Comparison of ENCODE assay signal across 1 cellular context in the genomic region with DNA sequence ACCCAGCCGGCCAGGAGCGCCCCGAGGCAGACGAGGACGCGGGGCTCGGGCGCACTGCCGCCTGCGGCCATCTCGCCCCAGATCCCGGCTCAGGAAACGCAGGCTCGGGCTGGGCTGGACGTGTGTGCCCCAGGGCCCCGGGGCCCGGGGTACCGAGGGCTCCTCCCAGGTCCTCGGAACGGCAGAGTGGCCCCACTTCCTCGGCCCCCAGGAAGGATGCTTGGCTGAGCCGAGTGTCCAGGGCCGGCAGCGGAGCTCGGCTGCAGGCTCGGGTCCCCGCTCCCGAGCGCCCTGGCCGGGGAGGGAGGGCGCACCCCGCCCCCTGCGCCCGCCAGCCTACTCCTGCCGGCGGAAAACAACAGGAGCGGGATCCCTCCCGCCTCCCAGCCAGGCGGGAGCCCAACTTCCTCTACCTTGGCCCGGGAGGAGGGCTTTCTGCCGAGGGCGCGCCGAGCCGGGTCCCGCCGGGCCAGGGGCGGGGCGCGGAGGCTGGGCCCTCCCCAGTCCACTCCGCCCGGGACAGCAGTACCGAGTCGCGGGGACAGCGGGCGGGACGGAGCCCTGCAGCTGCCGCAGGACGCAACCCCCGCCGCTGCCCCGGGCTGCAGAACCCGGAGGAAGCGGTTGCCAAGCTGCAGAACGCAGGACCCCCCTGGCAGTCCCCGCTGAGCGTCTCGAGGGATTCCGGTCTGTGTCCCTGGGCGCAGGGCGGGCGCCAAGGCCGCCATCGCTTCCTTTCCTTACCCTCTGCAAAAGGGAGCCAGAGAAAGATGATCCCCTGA.
TF ChIP-seq lines count a peak whose summit lies in the region.

VSIG10 (minus strand) TSS at position 411 of the 782 bp plus-strand sequence; CDS start at position 71, 340 bp downstream.

TF ChIP-seq in HEK293, 187 proteins besides CTCF, POLR2A, EP300 and RAD21 (continued from another document):
- TF ChIP-seq ZNF24 (tag by site-specific recombination; IDR thresholded peaks at IDR 0.05) (no peak), ZBTB1 (tag by site-specific recombination; IDR thresholded peaks at IDR 0.05) (no peak), ZNF114 (tag by site-specific recombination; IDR thresholded peaks at IDR 0.05) (no peak), ATF2 (tag by site-specific recombination; IDR thresholded peaks at IDR 0.05; ENCODE audit: low read depth) (no peak), ZNF302 (tag by site-specific recombination; IDR thresholded peaks at IDR 0.05; ENCODE audit: low read depth) (no peak), ZNF433 (tag by site-specific recombination; IDR thresholded peaks at IDR 0.05; ENCODE audit: low read depth) (no peak), GLIS2 (tag by site-specific recombination; IDR thresholded peaks at IDR 0.05) (peak; percentile 78), GLI4 (tag by site-specific recombination; IDR thresholded peaks at IDR 0.05) (no peak), ZNF223 (tag by site-specific recombination; IDR thresholded peaks at IDR 0.05) (no peak), ZFHX2 (tag by site-specific recombination; conservative IDR thresholded peaks at IDR 0.05) (peak; percentile 23; the same call in 1 of the 2 replicates), PRDM4 (tag by site-specific recombination; IDR thresholded peaks at IDR 0.05) (no peak; the same call in 1 of the 2 replicates), ZNF280C (tag by site-specific recombination; IDR thresholded peaks at IDR 0.05) (no peak), ZNF37A (tag by site-specific recombination; IDR thresholded peaks at IDR 0.05) (no peak), ZNF311 (tag by site-specific recombination; IDR thresholded peaks at IDR 0.05; ENCODE audit: borderline replicate concordance) (no peak), ZNF658 (tag by site-specific recombination; IDR thresholded peaks at IDR 0.05) (no peak), ZNF211 (tag by site-specific recombination; IDR thresholded peaks at IDR 0.05; ENCODE audit: low read depth) (no peak), ZNF621 (tag by site-specific recombination; IDR thresholded peaks at IDR 0.05) (no peak), OVOL3 (tag by site-specific recombination; IDR thresholded peaks at IDR 0.05) (no peak), ZNF274 (IDR thresholded peaks at IDR 0.05; ENCODE audit: low read length) (no peak), ZNF274 (tag by site-specific recombination; IDR thresholded peaks at IDR 0.05; ENCODE audit: borderline replicate concordance) (no peak), ZNF830 (tag by site-specific recombination; IDR thresholded peaks at IDR 0.05; ENCODE audit: low read depth) (no peak), ZNF596 (tag by site-specific recombination; IDR thresholded peaks at IDR 0.05) (0 out of 2 replicates have a peak, but pooled peaks have one; percentile 2), ZNF624 (tag by site-specific recombination; IDR thresholded peaks at IDR 0.05) (no peak), ZBTB20 (tag by site-specific recombination; IDR thresholded peaks at IDR 0.05) (peak; percentile 98), KLF1 (tag by site-specific recombination; IDR thresholded peaks at IDR 0.05) (peak; percentile 45; the same call in 1 of the 2 replicates), SP3 (tag by site-specific recombination; IDR thresholded peaks at IDR 0.05) (peak; percentile 61), OSR2 (tag by site-specific recombination; IDR thresholded peaks at IDR 0.05) (peak; percentile 63), ZNF18 (tag by site-specific recombination; IDR thresholded peaks at IDR 0.05) (no peak), ZNF76 (tag by site-specific recombination; IDR thresholded peaks at IDR 0.05; ENCODE audit: borderline replicate concordance, low read depth) (0 out of 2 replicates have a peak, but pooled peaks have one; percentile 16), ZNF16 (tag by site-specific recombination; IDR thresholded peaks at IDR 0.05; ENCODE audit: low read depth) (no peak)
- TF ChIP-seq, protein P1, sequence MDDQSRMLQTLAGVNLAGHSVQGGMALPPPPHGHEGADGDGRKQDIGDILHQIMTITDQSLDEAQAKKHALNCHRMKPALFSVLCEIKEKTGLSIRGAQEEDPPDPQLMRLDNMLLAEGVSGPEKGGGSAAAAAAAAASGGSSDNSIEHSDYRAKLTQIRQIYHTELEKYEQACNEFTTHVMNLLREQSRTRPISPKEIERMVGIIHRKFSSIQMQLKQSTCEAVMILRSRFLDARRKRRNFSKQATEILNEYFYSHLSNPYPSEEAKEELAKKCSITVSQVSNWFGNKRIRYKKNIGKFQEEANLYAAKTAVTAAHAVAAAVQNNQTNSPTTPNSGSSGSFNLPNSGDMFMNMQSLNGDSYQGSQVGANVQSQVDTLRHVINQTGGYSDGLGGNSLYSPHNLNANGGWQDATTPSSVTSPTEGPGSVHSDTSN (CRISPR knock-in tag; IDR thresholded peaks at IDR 0.05): no peak
- TF ChIP-seq, protein P2, sequence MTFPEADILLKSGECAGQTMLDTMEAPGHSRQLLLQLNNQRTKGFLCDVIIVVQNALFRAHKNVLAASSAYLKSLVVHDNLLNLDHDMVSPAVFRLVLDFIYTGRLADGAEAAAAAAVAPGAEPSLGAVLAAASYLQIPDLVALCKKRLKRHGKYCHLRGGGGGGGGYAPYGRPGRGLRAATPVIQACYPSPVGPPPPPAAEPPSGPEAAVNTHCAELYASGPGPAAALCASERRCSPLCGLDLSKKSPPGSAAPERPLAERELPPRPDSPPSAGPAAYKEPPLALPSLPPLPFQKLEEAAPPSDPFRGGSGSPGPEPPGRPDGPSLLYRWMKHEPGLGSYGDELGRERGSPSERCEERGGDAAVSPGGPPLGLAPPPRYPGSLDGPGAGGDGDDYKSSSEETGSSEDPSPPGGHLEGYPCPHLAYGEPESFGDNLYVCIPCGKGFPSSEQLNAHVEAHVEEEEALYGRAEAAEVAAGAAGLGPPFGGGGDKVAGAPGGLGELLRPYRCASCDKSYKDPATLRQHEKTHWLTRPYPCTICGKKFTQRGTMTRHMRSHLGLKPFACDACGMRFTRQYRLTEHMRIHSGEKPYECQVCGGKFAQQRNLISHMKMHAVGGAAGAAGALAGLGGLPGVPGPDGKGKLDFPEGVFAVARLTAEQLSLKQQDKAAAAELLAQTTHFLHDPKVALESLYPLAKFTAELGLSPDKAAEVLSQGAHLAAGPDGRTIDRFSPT (tag by site-specific recombination; IDR thresholded peaks at IDR 0.05): peak; percentile 31; the same call in 1 of the 2 replicates
- TF ChIP-seq, protein P3, sequence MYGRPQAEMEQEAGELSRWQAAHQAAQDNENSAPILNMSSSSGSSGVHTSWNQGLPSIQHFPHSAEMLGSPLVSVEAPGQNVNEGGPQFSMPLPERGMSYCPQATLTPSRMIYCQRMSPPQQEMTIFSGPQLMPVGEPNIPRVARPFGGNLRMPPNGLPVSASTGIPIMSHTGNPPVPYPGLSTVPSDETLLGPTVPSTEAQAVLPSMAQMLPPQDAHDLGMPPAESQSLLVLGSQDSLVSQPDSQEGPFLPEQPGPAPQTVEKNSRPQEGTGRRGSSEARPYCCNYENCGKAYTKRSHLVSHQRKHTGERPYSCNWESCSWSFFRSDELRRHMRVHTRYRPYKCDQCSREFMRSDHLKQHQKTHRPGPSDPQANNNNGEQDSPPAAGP (tag by site-specific recombination; IDR thresholded peaks at IDR 0.05): no peak; the same call in 1 of the 2 replicates
- TF ChIP-seq, protein P4, sequence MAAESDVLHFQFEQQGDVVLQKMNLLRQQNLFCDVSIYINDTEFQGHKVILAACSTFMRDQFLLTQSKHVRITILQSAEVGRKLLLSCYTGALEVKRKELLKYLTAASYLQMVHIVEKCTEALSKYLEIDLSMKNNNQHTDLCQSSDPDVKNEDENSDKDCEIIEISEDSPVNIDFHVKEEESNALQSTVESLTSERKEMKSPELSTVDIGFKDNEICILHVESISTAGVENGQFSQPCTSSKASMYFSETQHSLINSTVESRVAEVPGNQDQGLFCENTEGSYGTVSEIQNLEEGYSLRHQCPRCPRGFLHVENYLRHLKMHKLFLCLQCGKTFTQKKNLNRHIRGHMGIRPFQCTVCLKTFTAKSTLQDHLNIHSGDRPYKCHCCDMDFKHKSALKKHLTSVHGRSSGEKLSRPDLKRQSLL (tag by site-specific recombination; IDR thresholded peaks at IDR 0.05): no peak
